21 cellular contexts compared by ENCODE assay signal in genomic region chr9:135198144-135198543, GRCh38.
DNase-seq lines count a peak whose midpoint lies in the region; ATAC-seq, FAIRE-seq and TF ChIP-seq lines count a peak whose summit lies in the region.
"Had no signal": no experiment of that assay in that cellular context is flagged by ENCODE, and none has a peak within 500 bp of the region (broad histone marks: within the 10 kb centered on the region; RNA-seq: fewer than 3 reads in every experiment).

No MANE protein-coding gene starts in this region.

- POLR2A ChIA-PET in H1 (lab: Charles Lee; ENCODE audit: partially characterized antibody): no interaction called here

- H3K27me3 Mint-ChIP-seq in H9 (ENCODE audit: low read depth): peaks cover 35% of the 10 kb centered on the region
- H3K27me3 Mint-ChIP-seq in nephron progenitor cell (ENCODE audit: low read depth, poor library complexity): peaks cover 71% of the 10 kb centered on the region
- H3K27me3 Mint-ChIP-seq: CD4-positive, CD25-positive, alpha-beta regulatory T cell had no signal

- no peak overlapping the region for H2BK5ac ChIP-seq in H9 (ENCODE audit: insufficient read length, low read length)
- no peak overlapping the region for H2BK5ac ChIP-seq in H1 (ENCODE audit: low read depth, low read length)

- H3K27me3 ChIP-seq in H9 (ENCODE audit: insufficient read depth, low read length) (no peaks in the 10 kb centered on the region), H1 (replicated peaks in 1 of 4; ENCODE audit: control insufficient read depth in 3 of 4, extremely low read depth in 1 of 4, insufficient read depth in 3 of 4, low read length in 3 of 4) (no peaks in the 10 kb centered on the region; a peak in 2 of 7 replicates), mammary epithelial cell (ENCODE audit: insufficient read depth, low read length) (no peaks in the 10 kb centered on the region)
- H3K27me3 ChIP-seq: BLaER1 had no signal

- H2AFZ ChIP-seq in H9 (ENCODE audit: low read length) (no peak overlapping the region), H1 (ENCODE audit: low read length) (no peak overlapping the region), mammary epithelial cell (ENCODE audit: low read depth, low read length) (no peak overlapping the region)
- H2AFZ ChIP-seq: GM23248 had no signal

- dilution Hi-C loops in mammary epithelial cell (cut with HindIII; ENCODE audit: low sequenced_read_pairs): no loop called here

- H3K4me3 Mint-ChIP-seq in H9 (no peak overlapping the region; a peak in 1 of 5 replicates), nephron progenitor cell (no peak overlapping the region)
- H3K4me3 Mint-ChIP-seq: CD4-positive, CD25-positive, alpha-beta regulatory T cell had no signal

- H3T11ph ChIP-seq in H9 (ENCODE audit: low read length): no peak overlapping the region

- TF ChIP-seq CTCF in H9 (conservative IDR thresholded peaks at IDR 0.05) (no peak), H1 (IDR thresholded peaks at IDR 0.05; ENCODE audit: control extremely low read depth in 1 of 3, insufficient read depth in 1 of 3, low read depth in 1 of 3, low read length in 3 of 3) (no peak), nephron progenitor cell (IDR thresholded peaks at IDR 0.05) (no peak), mammary epithelial cell (conservative IDR thresholded peaks at IDR 0.05 in 1 of 2, IDR thresholded peaks at IDR 0.05 in 1 of 2; ENCODE audit: extremely low read depth in 1 of 2, insufficient read depth in 1 of 2, low read depth in 1 of 2, low read length in 2 of 2) (no peak)

- H3K9me3 ChIP-seq in H9 (ENCODE audit: control insufficient read depth, low read depth, low read length): no peaks in the 10 kb centered on the region
- H3K9me3 ChIP-seq in H1 (ENCODE audit: insufficient read depth in 2 of 2, low read depth in 1 of 2, low read length in 1 of 2): peaks cover 0 to 6% of the 10 kb centered on the region in 2 experiments; a peak in 2 of 4 replicates
- H3K9me3 ChIP-seq in mammary epithelial cell (replicated peaks; ENCODE audit: insufficient read depth, low read length): peaks cover 26% of the 10 kb centered on the region

- H3K36me3 Mint-ChIP-seq in H9 (ENCODE audit: insufficient read depth in 1 of 3, low read depth in 3 of 3) (peaks cover 0 to 13% (median 12%) of the 10 kb centered on the region in 3 experiments; a peak in 6 of 7 replicates), nephron progenitor cell (ENCODE audit: low read depth) (no peaks in the 10 kb centered on the region)
- H3K36me3 Mint-ChIP-seq: CD4-positive, CD25-positive, alpha-beta regulatory T cell had no signal

- no peaks in the 10 kb centered on the region for H3K23me2 ChIP-seq in H9 (ENCODE audit: insufficient read length, low read depth, low read length, poor library complexity, severe bottlenecking)
- H3K23me2 ChIP-seq in H1 (ENCODE audit: low read depth, low read length): no peaks in the 10 kb centered on the region

- H3K9ac ChIP-seq in H9 (ENCODE audit: extremely low read depth, insufficient read length, low read length) (no peak overlapping the region), H1 (replicated peaks in 1 of 4; ENCODE audit: extremely low read depth in 1 of 4, low read depth in 3 of 4, low read length in 3 of 4) (no peak overlapping the region), mammary epithelial cell (ENCODE audit: insufficient read depth, low read length) (no peak overlapping the region)
- H3K9ac ChIP-seq: BLaER1, GM23248 had no signal

- peaks cover 14% of the 10 kb centered on the region; the same call in 1 of the 2 replicates for H3K4me1 ChIP-seq in H9 (ENCODE audit: insufficient read depth, low read length)
- peaks cover 8 to 19% (median 11%) of the 10 kb centered on the region in 4 experiments for H3K4me1 ChIP-seq in H1 (replicated peaks in 1 of 4; ENCODE audit: control insufficient read depth in 3 of 4, insufficient read depth in 4 of 4, low read length in 3 of 4)
- no peaks in the 10 kb centered on the region for H3K4me1 ChIP-seq in mammary epithelial cell (ENCODE audit: insufficient read depth, low read length)

- in situ Hi-C loops in mammary epithelial cell (cut with MboI; ENCODE audit: low sequenced_read_pairs in 2 of 2): no loop called here

- no peak overlapping the region for H2BK120ac ChIP-seq in H9 (ENCODE audit: low read depth, low read length, poor library complexity, severe bottlenecking)
- H2BK120ac ChIP-seq in H1 (replicated peaks; ENCODE audit: low read depth, low read length): no peak overlapping the region

- H2BK15ac ChIP-seq in H9 (ENCODE audit: low read depth, low read length): no peak overlapping the region
- no peak overlapping the region for H2BK15ac ChIP-seq in H1 (ENCODE audit: low read length)

- FAIRE-seq in H1 (lab: Jason Lieb, UNC): no peak
- FAIRE-seq: G401.6, GM12891, GM19239 had no signal

- intact Hi-C loops in mammary epithelial cell (cut with micrococcal nuclease): no loop called here

- H3K4me1 Mint-ChIP-seq in H9: peaks cover 29 to 30% of the 10 kb centered on the region in 2 experiments
- H3K4me1 Mint-ChIP-seq in nephron progenitor cell: peaks cover 21% of the 10 kb centered on the region

- no peak for TF ChIP-seq EP300 in H1 (IDR thresholded peaks at IDR 0.05; ENCODE audit: borderline replicate concordance in 1 of 2, low read depth in 2 of 2, low read length in 2 of 2)

- H3K4ac ChIP-seq in H9 (ENCODE audit: low read depth, low read length): no peak overlapping the region
- peak overlapping the region; percentile 47 for H3K4ac ChIP-seq in H1 (replicated peaks; ENCODE audit: insufficient read length, low read depth, low read length)

- CTCF ChIA-PET in H1 (lab: Charles Lee; ENCODE audit: partially characterized antibody) (interaction anchor here (0.7 to 1.5 kb wide), 2 partner anchors 41 to 52 kb away, joined by 3 to 4 read pairs; no protein-coding TSS in a partner anchor), mammary epithelial cell (lab: Charles Lee; ENCODE audit: low non-redundant PET) (no interaction called here)

- TF ChIP-seq RAD21 in H1 (IDR thresholded peaks at IDR 0.05 in 1 of 2, conservative IDR thresholded peaks at IDR 0.05 in 1 of 2; ENCODE audit: low read depth in 2 of 2, low read length in 2 of 2): no peak

- H3K23ac ChIP-seq in H9 (ENCODE audit: insufficient read length, low read depth, low read length): no peak overlapping the region
- H3K23ac ChIP-seq in H1 (ENCODE audit: insufficient read length): no peak overlapping the region

- no peak overlapping the region for H3K14ac ChIP-seq in H9 (ENCODE audit: insufficient read depth, low read length)
- no peak overlapping the region for H3K14ac ChIP-seq in H1 (ENCODE audit: insufficient read length)

- no peaks in the 10 kb centered on the region for H3K36me3 ChIP-seq in H1 (ENCODE audit: control insufficient read depth in 2 of 4, insufficient read depth in 4 of 4, low read length in 3 of 4)
- no peaks in the 10 kb centered on the region for H3K36me3 ChIP-seq in mammary epithelial cell (ENCODE audit: insufficient read depth, low read length)
- H3K36me3 ChIP-seq: BLaER1 had no signal

- no peak overlapping the region for H2AK5ac ChIP-seq in H9 (ENCODE audit: insufficient read length, low read length)
- H2AK5ac ChIP-seq in H1 (ENCODE audit: low read depth, low read length): no peak overlapping the region

- no CpG with 5 or more reads among the region's 15 CpGs for WGBS in H9 (ENCODE audit: extremely low coverage, insufficient read length, low lambda C conversion rate)
- WGBS in H1 (ENCODE audit: extremely low coverage in 1 of 2, insufficient coverage in 1 of 2, insufficient read length in 1 of 2, insufficient replicate concordance in 2 of 2, low coverage in 1 of 2, low lambda C conversion rate in 2 of 2, missing lambda C conversion rate in 1 of 2), 2 experiments: 85% methylated on average over 15 of the region's 15 CpGs; no CpG with 5 or more reads in 1 of the 2 experiments
- WGBS in mammary epithelial cell (ENCODE audit: low coverage, missing lambda C conversion rate): 84% methylated on average over 10 of the region's 15 CpGs

- H4K8ac ChIP-seq in H9 (replicated peaks; ENCODE audit: insufficient read length, low read depth, low read length): no peak overlapping the region
- no peak overlapping the region for H4K8ac ChIP-seq in H1 (ENCODE audit: extremely low read depth, insufficient read depth, low read length)

- H3K27ac ChIP-seq in H9 (ENCODE audit: insufficient read length, low read depth, low read length) (no peak overlapping the region), H1 (ENCODE audit: low read depth, low read length) (no peak overlapping the region), mammary epithelial cell (ENCODE audit: insufficient read depth, low read depth, low read length) (no peak overlapping the region)
- H3K27ac ChIP-seq: BLaER1, GM23248 had no signal

- no peaks in the 10 kb centered on the region for H3K79me2 ChIP-seq in H9 (ENCODE audit: insufficient read depth, low read length)
- H3K79me2 ChIP-seq in H1 (ENCODE audit: control insufficient read depth in 1 of 2, insufficient read depth in 2 of 2, low read length in 2 of 2): no peaks in the 10 kb centered on the region
- no peaks in the 10 kb centered on the region for H3K79me2 ChIP-seq in mammary epithelial cell (ENCODE audit: insufficient read depth, low read length)

- peak; percentile 57 for DNase-seq in DMS79 (lab: John Stamatoyannopoulos, UW)
- DNase-seq in H9: no peak
- DNase-seq in H1 (ENCODE audit: low read depth in 1 of 2, low spot score in 2 of 2): no peak
- DNase-seq in nephron progenitor cell: no peak
- no peak for DNase-seq in mammary epithelial cell
- DNase-seq in activated CD4-positive, alpha-beta T cell treated with anti-CD3 and anti-CD28 coated beads for 48 hours: no peak
- DNase-seq: 8988T; AML-193; Calu3; CD4-positive, CD25-positive, alpha-beta regulatory T cell; DMS 273 treated with DMSO at 0.1 percent for 48 hours; EL; GM23248; HCEC 1CT; IMR-90; KBM-7 had no signal

- no peak for ATAC-seq in HG02840 (IDR thresholded peaks at IDR 0.05; ENCODE audit: low FRiP score, unreplicated experiment)

- H2BK12ac ChIP-seq in H9 (ENCODE audit: insufficient read length, low read depth, low read length) (no peak overlapping the region), H1 (ENCODE audit: low read depth, low read length) (peak overlapping the region; percentile 84; the same call in 1 of the 2 replicates)

- no peaks in the 10 kb centered on the region for H4K20me1 ChIP-seq in H9 (ENCODE audit: control insufficient read depth, insufficient read depth, insufficient read length)
- no peaks in the 10 kb centered on the region for H4K20me1 ChIP-seq in H1 (replicated peaks in 1 of 2; ENCODE audit: control insufficient read depth in 1 of 2, insufficient read depth in 2 of 2, low read length in 2 of 2)
- no peaks in the 10 kb centered on the region for H4K20me1 ChIP-seq in mammary epithelial cell (ENCODE audit: insufficient read depth, low read length)
- H4K20me1 ChIP-seq: BLaER1 had no signal

- H3K18ac ChIP-seq in H9 (ENCODE audit: insufficient read length, low read depth, low read length) (no peak overlapping the region), H1 (ENCODE audit: extremely low read depth, low read length) (peak overlapping the region; percentile 71; the same call in 1 of the 2 replicates)

- peak overlapping the region in 2 of 3 experiments; percentile 2 to 15; a peak in 2 of 7 replicates for H3K27ac Mint-ChIP-seq in H9
- peak overlapping the region; percentile 26 for H3K27ac Mint-ChIP-seq in nephron progenitor cell

- H3K4me2 ChIP-seq in H9 (ENCODE audit: insufficient read depth, insufficient read length, low read length) (no peak overlapping the region), H1 (ENCODE audit: insufficient read depth in 1 of 2, low read depth in 2 of 2, low read length in 2 of 2) (peak overlapping the region in 1 of 2 experiments; percentile 40; a peak in 1 of 4 replicates), mammary epithelial cell (ENCODE audit: insufficient read depth, low read depth, low read length) (no peak overlapping the region)
- H3K4me2 ChIP-seq: BLaER1 had no signal

- H3K79me1 ChIP-seq in H9 (ENCODE audit: insufficient read depth, low read depth, low read length, poor library complexity, severe bottlenecking): no peaks in the 10 kb centered on the region
- H3K79me1 ChIP-seq in H1 (ENCODE audit: low read depth, low read length): no peaks in the 10 kb centered on the region

- TF ChIP-seq POLR2A in H1 (IDR thresholded peaks at IDR 0.05; ENCODE audit: control extremely low read depth in 1 of 2, low read depth in 2 of 2, low read length in 2 of 2): no peak

- H3K4me3 ChIP-seq in H1 (ENCODE audit: extremely low read depth in 1 of 4, insufficient read depth in 2 of 4, low read depth in 3 of 4, low read length in 4 of 4): no peak overlapping the region
- H3K4me3 ChIP-seq in mammary epithelial cell (replicated peaks in 1 of 3; ENCODE audit: insufficient read depth in 1 of 3, low read depth in 2 of 3, low read length in 3 of 3): no peak overlapping the region
- H3K4me3 ChIP-seq: BLaER1, GM23248 had no signal

- H4K5ac ChIP-seq in H9 (ENCODE audit: insufficient read length, low read depth, low read length): no peak overlapping the region
- no peak overlapping the region for H4K5ac ChIP-seq in H1 (ENCODE audit: insufficient read length, low read depth, low read length)

- H3K56ac ChIP-seq in H9 (ENCODE audit: insufficient read length, low read depth, low read length) (no peak overlapping the region), H1 (replicated peaks; ENCODE audit: insufficient read length, low read depth, low read length) (no peak overlapping the region)

- no peak overlapping the region for H2BK20ac ChIP-seq in H9 (ENCODE audit: low read depth, low read length, poor library complexity, severe bottlenecking)
- peak overlapping the region; percentile 100 for H2BK20ac ChIP-seq in H1 (ENCODE audit: low read length)

- H4K91ac ChIP-seq in H9 (ENCODE audit: insufficient read length, low read depth, low read length) (no peak overlapping the region), H1 (replicated peaks; ENCODE audit: insufficient read length, low read length) (peak overlapping the region; percentile 30)

- H3K9me3 Mint-ChIP-seq in H9 (peaks cover 13 to 21% of the 10 kb centered on the region in 2 experiments), nephron progenitor cell (peaks cover 17% of the 10 kb centered on the region)

- no TSS peak for BruUV-seq in mammary epithelial cell (replicated peaks; lab: Mats Ljungman, UMichigan)
